ENCODE assay signal across 15 cellular contexts in the genomic region with DNA sequence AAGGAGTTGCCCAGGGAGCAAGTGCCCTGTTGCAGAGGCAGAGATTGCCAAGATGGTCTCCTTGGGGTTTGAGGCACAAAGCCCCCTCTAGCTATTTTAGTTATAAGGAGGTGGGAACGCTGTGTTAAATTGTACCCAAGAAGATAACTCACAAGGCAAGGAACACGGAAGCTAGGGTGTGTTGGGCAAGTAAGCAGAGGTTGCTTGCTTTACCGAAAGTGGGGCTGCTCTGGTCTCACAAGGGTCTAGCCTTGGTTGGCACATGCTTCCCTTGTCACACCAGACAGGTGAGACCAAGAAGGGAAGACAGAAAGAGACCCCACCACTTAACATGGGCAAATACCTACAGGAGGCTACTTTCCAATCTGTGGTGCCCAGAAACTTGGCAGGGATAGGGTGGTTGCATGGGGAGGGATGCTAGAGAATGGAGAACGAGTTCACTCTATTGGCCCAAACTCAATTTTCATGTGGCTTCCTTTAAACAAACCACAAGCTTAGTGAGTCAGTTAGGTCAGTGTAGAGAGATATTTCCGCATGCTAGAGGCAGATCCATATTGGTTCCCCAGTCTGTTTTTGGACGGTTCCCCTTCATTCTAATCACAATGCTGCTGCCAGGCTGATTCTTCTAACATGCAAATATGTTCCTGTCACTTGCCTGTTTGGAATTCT. TPM values are rescaled to one million over a fixed set of nuclear protein-coding genes. Genes with fewer than 3 reads are reported as not detected.
DNase-seq lines count a peak whose midpoint lies in the region; ATAC-seq and TF ChIP-seq lines count a peak whose summit lies in the region.
"Had no signal": no experiment of that assay in that cellular context is flagged by ENCODE, and none has a peak within 500 bp of the region (broad histone marks: within the 10 kb centered on the region; RNA-seq: fewer than 3 reads in every experiment).

No MANE protein-coding gene starts in this region.

- H3K4me1 Mint-ChIP-seq in endothelial cell (ENCODE audit: unreplicated experiment): peaks cover 83% of the 10 kb centered on the region
- H3K4me1 Mint-ChIP-seq: activated CD4-positive, alpha-beta T cell treated with anti-CD3 and anti-CD28 coated beads, Interleukin-2, amount 10 ng/mL, durations not matched to agents 24 days and 14 days had no signal

- H3K9me3 ChIP-seq in osteoblast (ENCODE audit: low read depth, low read length): no peaks in the 10 kb centered on the region
- H3K9me3 ChIP-seq: ovary, testis had no signal

- no peaks in the 10 kb centered on the region for H3K9me3 Mint-ChIP-seq in endothelial cell (ENCODE audit: unreplicated experiment)
- H3K9me3 Mint-ChIP-seq: activated CD4-positive, alpha-beta T cell treated with anti-CD3 and anti-CD28 coated beads, Interleukin-2, amount 10 ng/mL, durations not matched to agents 24 days and 14 days; activated naive CD4-positive, alpha-beta T cell treated with anti-CD3 and anti-CD28 coated beads, Interleukin-2, amount 50 U/mL, for 72 hours had no signal

- H3K79me2 ChIP-seq in osteoblast (ENCODE audit: insufficient read depth, low read length): no peaks in the 10 kb centered on the region

- H3K27me3 ChIP-seq in osteoblast (ENCODE audit: insufficient read depth, low read length): peaks cover 3% of the 10 kb centered on the region
- H3K27me3 ChIP-seq: ovary, testis had no signal

- H3K27me3 Mint-ChIP-seq in endothelial cell (ENCODE audit: unreplicated experiment): peaks cover 9% of the 10 kb centered on the region
- H3K27me3 Mint-ChIP-seq: activated CD4-positive, alpha-beta T cell treated with anti-CD3 and anti-CD28 coated beads, Interleukin-2, amount 10 ng/mL, durations not matched to agents 24 days and 14 days had no signal

- TF ChIP-seq CTCF in endothelial cell (IDR thresholded peaks at IDR 0.05; ENCODE audit: unreplicated experiment) (no peak), osteoblast (IDR thresholded peaks at IDR 0.05; ENCODE audit: extremely low read depth, low read depth, low read length) (no peak)

- peaks cover 39% of the 10 kb centered on the region for H3K36me3 Mint-ChIP-seq in endothelial cell (ENCODE audit: low read depth, unreplicated experiment)
- H3K36me3 Mint-ChIP-seq: activated naive CD4-positive, alpha-beta T cell treated with anti-CD3 and anti-CD28 coated beads, Interleukin-2, amount 50 U/mL, for 72 hours had no signal

- no peak overlapping the region for H3K27ac ChIP-seq in osteoblast (ENCODE audit: low read depth, low read length)
- H3K27ac ChIP-seq: ovary, testis had no signal

- peaks cover 5% of the 10 kb centered on the region for H3K36me3 ChIP-seq in osteoblast (ENCODE audit: insufficient read depth, low read length)
- H3K36me3 ChIP-seq: ovary had no signal

- H3K27ac Mint-ChIP-seq in endothelial cell (ENCODE audit: unreplicated experiment): peak overlapping the region; percentile 95
- H3K27ac Mint-ChIP-seq: activated CD4-positive, alpha-beta T cell treated with anti-CD3 and anti-CD28 coated beads, Interleukin-2, amount 10 ng/mL, durations not matched to agents 24 days and 14 days; activated naive CD4-positive, alpha-beta T cell treated with anti-CD3 and anti-CD28 coated beads, Interleukin-2, amount 50 U/mL, for 72 hours had no signal

- H2AFZ ChIP-seq in osteoblast (ENCODE audit: low read length): no peak overlapping the region

- H4K20me1 ChIP-seq in osteoblast (ENCODE audit: insufficient read depth, low read length): no peaks in the 10 kb centered on the region

- peak overlapping the region; percentile 19 for H3K4me3 Mint-ChIP-seq in endothelial cell (ENCODE audit: unreplicated experiment)
- H3K4me3 Mint-ChIP-seq: activated CD4-positive, alpha-beta T cell treated with anti-CD3 and anti-CD28 coated beads, Interleukin-2, amount 10 ng/mL, durations not matched to agents 24 days and 14 days had no signal

- H3K4me1 ChIP-seq in osteoblast (ENCODE audit: insufficient read depth, low read length): peaks cover 27% of the 10 kb centered on the region

- peak overlapping the region; percentile 44 for H3K4me2 ChIP-seq in osteoblast (ENCODE audit: insufficient read depth, low read length)

- DNase-seq in SKM-1 treated with dmso at 0.1 percent for 144 hours (lab: John Stamatoyannopoulos, UW; ENCODE audit: unreplicated experiment) (peak; percentile 26), SKM-1 (lab: John Stamatoyannopoulos, UW; ENCODE audit: unreplicated experiment) (no peak), NCI-H1048 (lab: John Stamatoyannopoulos, UW) (peak; percentile 17), endothelial cell (ENCODE audit: low spot score) (no peak), osteoblast (ENCODE audit: insufficient read length, low spot score, missing footprints) (peak; percentile 48), NCI-H1417 treated with DMSO at 0.1 percent for 48 hours (lab: John Stamatoyannopoulos, UW) (no peak)
- no peak for DNase-seq in stimulated activated CD4-positive, alpha-beta T cell treated with anti-CD3 and anti-CD28 coated beads, Interleukin-2, amount 100 ng/mL, for 48 hours
- DNase-seq: activated CD4-positive, alpha-beta T cell treated with anti-CD3 and anti-CD28 coated beads, Interleukin-2, amount 10 ng/mL, durations not matched to agents 24 days and 14 days; effector memory CD4-positive, alpha-beta T cell; islet precursor cell; ovary; stimulated activated CD4-positive, alpha-beta T cell treated with anti-CD3 and anti-CD28 coated beads, Interleukin-4, amount 100 ng/mL, for 4 hours; testis had no signal

- no peak for ATAC-seq in HG03175 (IDR thresholded peaks at IDR 0.05; ENCODE audit: unreplicated experiment)
- ATAC-seq: activated naive CD4-positive, alpha-beta T cell treated with anti-CD3 and anti-CD28 coated beads, Interleukin-2, amount 50 U/mL, for 72 hours had no signal

- H3K4me3 ChIP-seq in osteoblast (ENCODE audit: insufficient read depth, low read length): no peak overlapping the region
- H3K4me3 ChIP-seq: ovary, testis had no signal

RNA-seq across cellular contexts. Expression of gene PLAGL1, which starts 42.4 kb away (rescaled TPM):
- total RNA-seq in endothelial cell (ENCODE audit: unreplicated experiment) (294 TPM), osteoblast (16.6 and 22.4 TPM in 2 replicates)

Comparison
In these comparisons a context has a peak if more than half of its experiments do, and no peak if none do; other contexts are left out.
1. DNase-seq: peak in SKM-1 treated with dmso at 0.1 percent for 144 hours (single experiment), NCI-H1048 (single experiment) and osteoblast (single experiment); none in SKM-1 (single experiment), endothelial cell (single experiment), stimulated activated CD4-positive, alpha-beta T cell treated with anti-CD3 and anti-CD28 coated beads, Interleukin-2, amount 100 ng/mL, for 48 hours (0 of 2) and NCI-H1417 treated with DMSO at 0.1 percent for 48 hours (single experiment).
2. RNA of gene PLAGL1, which starts 42.4 kb away (total RNA-seq): 294 TPM in endothelial cell (single experiment); 16.6 to 22.4 TPM in osteoblast; every median in the first group is over 10 times any median in the second.